26 cellular contexts compared by ENCODE assay signal in the genomic region with DNA sequence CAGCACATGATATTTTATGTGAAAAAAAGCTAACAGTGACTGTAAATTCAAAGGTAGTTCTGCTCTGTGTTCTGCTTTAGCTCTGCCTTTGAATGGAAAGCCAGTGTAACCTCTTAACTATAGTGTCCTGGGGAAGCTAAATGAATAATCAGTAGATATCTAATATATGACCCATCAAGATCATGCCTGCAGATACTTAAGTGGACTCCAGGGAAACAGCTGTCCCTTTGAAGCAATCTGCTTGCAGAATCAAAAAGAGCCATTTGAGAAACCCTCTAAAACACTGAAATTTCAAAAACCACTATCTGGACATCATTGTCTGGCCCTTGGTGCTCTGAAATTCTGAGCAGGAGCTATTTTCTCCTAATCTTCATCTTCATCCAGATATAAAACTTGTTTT.
"Had no signal": no experiment of that assay in that cellular context is flagged by ENCODE, and none has a peak within 500 bp of the region (broad histone marks: within the 10 kb centered on the region; RNA-seq: fewer than 3 reads in every experiment).

No MANE protein-coding gene starts in this region.

- H2AFZ ChIP-seq: parathyroid adenoma had no signal

- H3K4me1 ChIP-seq: parathyroid adenoma, psoas muscle, right lobe of liver, sigmoid colon, stomach, thyroid gland, tibial nerve, upper lobe of left lung, uterus had no signal

- DNase-seq: naive thymus-derived CD8-positive, alpha-beta T cell; nephron progenitor cell; occipital lobe; ovary; posterior cingulate gyrus; psoas muscle; right cardiac atrium; right lobe of liver; sigmoid colon; small intestine; stimulated activated CD4-positive, alpha-beta T cell treated with anti-CD3 and anti-CD28 coated beads, Interleukin-15, amount 100 ng/mL, for 24 hours; stimulated activated CD4-positive, alpha-beta T cell treated with anti-CD3 and anti-CD28 coated beads, Interleukin-2, amount 100 ng/mL, for 24 hours; stimulated activated CD4-positive, alpha-beta T cell treated with anti-CD3 and anti-CD28 coated beads, Interleukin-2, amount 100 ng/mL, for 48 hours; stimulated activated CD4-positive, alpha-beta T cell treated with anti-CD3 and anti-CD28 coated beads, Interleukin-4, amount 100 ng/mL, for 24 hours; stimulated activated naive B cell treated with anti-CD40 and anti-IgM and Interleukin-4, amounts not matched to agents 10 μg/mL and 1 μg/mL and 100 μg/mL, for 72 hours; stimulated activated naive CD4-positive, alpha-beta T cell treated with Interleukin-2 at 50 U/mL for 16 hours; stomach; thyroid gland; trophoblast cell; upper lobe of left lung; uterus had no signal

- ATAC-seq: naive thymus-derived CD8-positive, alpha-beta T cell; natural killer cell treated with Interleukin-12 subunit alpha and Interleukin-12 subunit beta and Interleukin-15 and Interleukin-18, amount 100 ng/mL, for 72 hours; psoas muscle; right cardiac atrium; right lobe of liver; stimulated activated effector memory CD8-positive, alpha-beta T cell treated with anti-CD3 and anti-CD28 coated beads, Interleukin-12 subunit alpha, Interleukin-12 subunit beta, amount 100 ng/mL, for 72 hours; stimulated activated naive B cell treated with anti-CD40 and anti-IgM and Interleukin-4, amounts not matched to agents 10 μg/mL and 1 μg/mL and 100 μg/mL, for 72 hours had no signal

- H3K9ac ChIP-seq: parathyroid adenoma had no signal

- H3K27me3 ChIP-seq: ovary, right lobe of liver, sigmoid colon, stomach, thyroid gland, tibial nerve, upper lobe of left lung, uterus had no signal

- H3K36me3 ChIP-seq: ovary, right lobe of liver, sigmoid colon, stomach, thoracic aorta, thyroid gland, tibial nerve, upper lobe of left lung, uterus had no signal

- H3K27ac ChIP-seq: ovary, parathyroid adenoma, psoas muscle, right lobe of liver, sigmoid colon, stomach, thoracic aorta, thyroid gland, tibial nerve, upper lobe of left lung, uterus had no signal

- H3K9me3 ChIP-seq: ovary, psoas muscle, right lobe of liver, sigmoid colon, stomach, thoracic aorta, thyroid gland, tibial nerve, upper lobe of left lung, uterus had no signal

- H3K4me3 ChIP-seq: ovary, psoas muscle, right lobe of liver, sigmoid colon, stomach, thoracic aorta, thyroid gland, tibial nerve, upper lobe of left lung, uterus had no signal
